In the genomic region with DNA sequence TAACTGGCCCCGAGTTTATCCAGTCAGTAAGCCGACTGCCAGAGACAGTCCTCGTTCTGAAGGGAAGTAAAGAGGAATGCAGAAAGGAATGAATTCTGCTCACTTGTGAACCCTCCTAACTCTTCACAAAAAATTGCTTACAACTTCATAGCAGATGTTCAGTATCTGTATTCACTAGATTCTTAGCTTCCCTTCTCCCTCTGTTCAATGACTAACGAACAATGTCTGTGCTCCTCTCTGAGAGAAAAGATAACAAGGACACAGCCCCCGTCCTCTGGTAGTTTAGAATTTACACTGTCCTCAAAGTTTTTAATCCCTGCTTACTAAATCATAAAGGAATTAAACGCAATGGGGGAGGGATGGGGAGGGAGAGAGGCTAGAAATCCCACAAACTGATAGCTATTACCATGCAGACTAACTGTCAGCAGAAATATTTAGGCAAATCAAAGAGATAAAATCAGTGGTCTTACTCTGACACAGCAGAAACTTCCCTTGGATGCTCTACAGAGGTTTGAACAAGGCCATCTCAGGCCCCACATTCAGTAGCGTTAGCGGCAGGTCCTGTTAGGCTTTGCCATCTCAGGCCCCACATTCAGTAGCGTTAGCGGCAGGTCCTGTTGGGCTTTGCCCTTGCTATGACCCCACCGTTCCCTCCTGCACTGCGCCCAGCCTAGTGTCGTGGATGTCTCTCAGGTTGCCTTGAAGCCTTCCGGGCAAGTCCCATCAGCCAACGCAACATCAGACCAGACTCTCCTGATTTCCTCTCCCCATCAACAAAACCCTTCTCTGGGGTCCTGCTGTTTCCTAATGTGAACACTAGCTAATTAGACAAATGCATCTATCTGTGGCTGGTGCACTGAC, we compare ENCODE assay signal across 16 cellular contexts. TPM values are rescaled to one million over a fixed set of nuclear protein-coding genes. Genes with fewer than 3 reads are reported as not detected.
DNase-seq lines count a peak whose midpoint lies in the region; ATAC-seq lines count a peak whose summit lies in the region.
"Had no signal": no experiment of that assay in that cellular context is flagged by ENCODE, and none has a peak within 500 bp of the region (broad histone marks: within the 10 kb centered on the region; RNA-seq: fewer than 3 reads in every experiment).

No MANE protein-coding gene starts in this region.

- H3K27me3 Mint-ChIP-seq in central memory CD8-positive, alpha-beta T cell = no peaks in the 10 kb centered on the region
- H3K27me3 Mint-ChIP-seq in naive thymus-derived CD4-positive, alpha-beta T cell = no peaks in the 10 kb centered on the region
- no peaks in the 10 kb centered on the region for H3K27me3 Mint-ChIP-seq in activated CD8-positive, alpha-beta T cell treated with anti-CD3 and anti-CD28 coated beads, Interleukin-2, amount 10 ng/mL, durations not matched to agents 7 days and 5 days (ENCODE audit: low read depth)
- H3K27me3 Mint-ChIP-seq: activated naive CD4-positive, alpha-beta T cell treated with anti-CD3 and anti-CD28 coated beads, Interleukin-2, amount 10 ng/mL, durations not matched to agents 7 days and 5 days; T-cell had no signal

- peaks cover 50% of the 10 kb centered on the region for H4K20me1 ChIP-seq in BLaER1

- no peaks in the 10 kb centered on the region for H3K9me3 ChIP-seq in BLaER1
- H3K9me3 ChIP-seq in naive thymus-derived CD4-positive, alpha-beta T cell (ENCODE audit: control insufficient read depth in 2 of 3, low read length in 3 of 3) = no peaks in the 10 kb centered on the region
- H3K9me3 ChIP-seq: esophagus squamous epithelium had no signal

- POLR2A ChIA-PET in naive thymus-derived CD4-positive, alpha-beta T cell (lab: Charles Lee) = interaction anchor here (1.0 to 1.2 kb wide), 2 partner anchors 8 to 25 kb away, joined by 4 to 5 read pairs; no protein-coding TSS in a partner anchor
- POLR2A ChIA-PET in activated CD8-positive, alpha-beta T cell treated with anti-CD3 and anti-CD28 coated beads, Interleukin-2, amount 10 ng/mL, durations not matched to agents 7 days and 5 days (lab: Charles Lee) = no interaction called here

- CTCF ChIA-PET in naive thymus-derived CD4-positive, alpha-beta T cell (lab: Charles Lee) = interaction anchor here (0.6 to 1.0 kb wide), 3 partner anchors 9 to 54 kb away, joined by 3 read pairs; no protein-coding TSS in a partner anchor
- CTCF ChIA-PET in activated CD8-positive, alpha-beta T cell treated with anti-CD3 and anti-CD28 coated beads, Interleukin-2, amount 10 ng/mL, durations not matched to agents 7 days and 5 days (lab: Charles Lee) = interaction anchor here (2.0 kb wide), 2 partner anchors 18 to 53 kb away, joined by 4 to 6 read pairs; no protein-coding TSS in a partner anchor

- peak overlapping the region; percentile 14 for H3K27ac Mint-ChIP-seq in central memory CD8-positive, alpha-beta T cell (ENCODE audit: low read depth)
- H3K27ac Mint-ChIP-seq in naive thymus-derived CD4-positive, alpha-beta T cell = peak overlapping the region in 1 of 9 donors; percentile 17
- no peak overlapping the region for H3K27ac Mint-ChIP-seq in activated CD8-positive, alpha-beta T cell treated with anti-CD3 and anti-CD28 coated beads, Interleukin-2, amount 10 ng/mL, durations not matched to agents 7 days and 5 days

- H3K4me3 ChIP-seq in BLaER1 = no peak overlapping the region
- H3K4me3 ChIP-seq in naive thymus-derived CD4-positive, alpha-beta T cell (ENCODE audit: low read length) = no peak overlapping the region
- H3K4me3 ChIP-seq: esophagus squamous epithelium had no signal

- H3K4me2 ChIP-seq in BLaER1 = no peak overlapping the region

- no peaks in the 10 kb centered on the region for H3K27me3 ChIP-seq in BLaER1
- no peaks in the 10 kb centered on the region for H3K27me3 ChIP-seq in naive thymus-derived CD4-positive, alpha-beta T cell (ENCODE audit: control insufficient read depth in 2 of 2, insufficient read depth in 2 of 2, low read length in 2 of 2)
- H3K27me3 ChIP-seq: esophagus squamous epithelium had no signal

- H3K36me3 Mint-ChIP-seq in central memory CD8-positive, alpha-beta T cell (ENCODE audit: insufficient read depth) = peaks cover 26% of the 10 kb centered on the region
- H3K36me3 Mint-ChIP-seq in naive thymus-derived CD4-positive, alpha-beta T cell = peaks cover 0 to 51% (median 12%) of the 10 kb centered on the region in 5 donors
- peaks cover 32% of the 10 kb centered on the region for H3K36me3 Mint-ChIP-seq in activated CD8-positive, alpha-beta T cell treated with anti-CD3 and anti-CD28 coated beads, Interleukin-2, amount 10 ng/mL, durations not matched to agents 7 days and 5 days (ENCODE audit: low read depth)

- no peak overlapping the region for H3K4me3 Mint-ChIP-seq in central memory CD8-positive, alpha-beta T cell
- no peak overlapping the region for H3K4me3 Mint-ChIP-seq in naive thymus-derived CD4-positive, alpha-beta T cell
- H3K4me3 Mint-ChIP-seq in activated CD8-positive, alpha-beta T cell treated with anti-CD3 and anti-CD28 coated beads, Interleukin-2, amount 10 ng/mL, durations not matched to agents 7 days and 5 days = no peak overlapping the region
- H3K4me3 Mint-ChIP-seq: activated naive CD4-positive, alpha-beta T cell treated with anti-CD3 and anti-CD28 coated beads, Interleukin-2, amount 10 ng/mL, durations not matched to agents 7 days and 5 days; T-cell had no signal

- H3K36me3 ChIP-seq in BLaER1 = peaks cover 64% of the 10 kb centered on the region
- H3K36me3 ChIP-seq in naive thymus-derived CD4-positive, alpha-beta T cell (ENCODE audit: control insufficient read depth in 2 of 3, insufficient read depth in 3 of 3, low read length in 3 of 3) = peaks cover 0 to 30% (median 3%) of the 10 kb centered on the region in 3 experiments

- H3K9ac ChIP-seq in BLaER1 = no peak overlapping the region

- H3K4me1 Mint-ChIP-seq in central memory CD8-positive, alpha-beta T cell = peaks cover 6% of the 10 kb centered on the region
- H3K4me1 Mint-ChIP-seq in naive thymus-derived CD4-positive, alpha-beta T cell = peaks cover 0 to 8% (median under 1%) of the 10 kb centered on the region in 7 donors
- no peaks in the 10 kb centered on the region for H3K4me1 Mint-ChIP-seq in activated CD8-positive, alpha-beta T cell treated with anti-CD3 and anti-CD28 coated beads, Interleukin-2, amount 10 ng/mL, durations not matched to agents 7 days and 5 days (ENCODE audit: low read depth)
- H3K4me1 Mint-ChIP-seq: T-cell had no signal

- no peaks in the 10 kb centered on the region for H3K9me3 Mint-ChIP-seq in central memory CD8-positive, alpha-beta T cell
- peaks cover 0 to 1% (median 0%) of the 10 kb centered on the region in 11 donors for H3K9me3 Mint-ChIP-seq in naive thymus-derived CD4-positive, alpha-beta T cell
- H3K9me3 Mint-ChIP-seq in activated CD8-positive, alpha-beta T cell treated with anti-CD3 and anti-CD28 coated beads, Interleukin-2, amount 10 ng/mL, durations not matched to agents 7 days and 5 days (ENCODE audit: insufficient read depth) = no peaks in the 10 kb centered on the region
- H3K9me3 Mint-ChIP-seq: activated naive CD4-positive, alpha-beta T cell treated with anti-CD3 and anti-CD28 coated beads, Interleukin-2, amount 10 ng/mL, durations not matched to agents 7 days and 5 days; T-cell had no signal

- H3K27ac ChIP-seq in BLaER1 = 0 out of 2 replicates have a peak overlapping the region, but pooled peaks have one; percentile 6
- H3K27ac ChIP-seq in naive thymus-derived CD4-positive, alpha-beta T cell (ENCODE audit: low read depth, low read length) = no peak overlapping the region

- H3K4me1 ChIP-seq in BLaER1 = peaks cover 38% of the 10 kb centered on the region
- no peaks in the 10 kb centered on the region for H3K4me1 ChIP-seq in naive thymus-derived CD4-positive, alpha-beta T cell (ENCODE audit: control insufficient read depth in 2 of 2, insufficient read depth in 2 of 2, low read length in 2 of 2)

- DNase-seq in NCI-H526 (lab: John Stamatoyannopoulos, UW) (peak; percentile 56 to 63), NCI-H1436 treated with DMSO at 0.1 percent for 48 hours (lab: John Stamatoyannopoulos, UW) (no peak)
- DNase-seq in central memory CD8-positive, alpha-beta T cell (ENCODE audit: low spot score in 2 of 2) = no peak
- DNase-seq in naive thymus-derived CD4-positive, alpha-beta T cell = no peak
- no peak for DNase-seq in activated CD4-positive, alpha-beta T cell treated with anti-CD3 and anti-CD28 coated beads for 1 hour
- DNase-seq in activated CD8-positive, alpha-beta T cell treated with anti-CD3 and anti-CD28 coated beads, Interleukin-2, amount 10 ng/mL, durations not matched to agents 7 days and 5 days = no peak
- DNase-seq: activated naive CD4-positive, alpha-beta T cell treated with anti-CD3 and anti-CD28 coated beads, Interleukin-2, amount 10 ng/mL, durations not matched to agents 7 days and 5 days; esophagus squamous epithelium; hypothalamus; NCI-H2081 treated with DMSO at 0.1 percent for 48 hours; NCI-H774; substantia nigra; T-cell had no signal

- intact Hi-C loops in naive thymus-derived CD4-positive, alpha-beta T cell (cut with micrococcal nuclease) = no loop called here

- no peak for ATAC-seq in central memory CD8-positive, alpha-beta T cell (replicated peaks; ENCODE audit: extremely low read depth, poor library complexity, severe bottlenecking)
- ATAC-seq in naive thymus-derived CD4-positive, alpha-beta T cell = peak; percentile 46
- ATAC-seq in GM18873 (IDR thresholded peaks at IDR 0.05; ENCODE audit: low FRiP score, unreplicated experiment) = no peak
- ATAC-seq in activated CD8-positive, alpha-beta T cell treated with anti-CD3 and anti-CD28 coated beads, Interleukin-2, amount 10 ng/mL, durations not matched to agents 7 days and 5 days = no peak
- ATAC-seq: left lobe of liver, T-cell had no signal

RNA-seq across cellular contexts. Expression of a gene that starts 23.4 kb away (rescaled TPM):
- total RNA-seq in naive thymus-derived CD4-positive, alpha-beta T cell = 10 to 100 TPM in 4 of 5 experiments, 1 to 10 TPM in 1; 9.8 to 53.3 (median 14.2) TPM
- 1 to 10 TPM; 1.3 to 4.3 TPM for polyA plus RNA-seq in naive thymus-derived CD4-positive, alpha-beta T cell
- total RNA-seq in activated CD8-positive, alpha-beta T cell treated with anti-CD3 and anti-CD28 coated beads, Interleukin-2, amount 10 ng/mL, durations not matched to agents 7 days and 5 days = 10 to 100 TPM; 37.5 to 39.9 TPM

RNA-seq across cellular contexts. Expression of a gene that starts 49.1 kb away (rescaled TPM):
- total RNA-seq in naive thymus-derived CD4-positive, alpha-beta T cell = 1 to 10 TPM in 4 of 5 experiments, under 1 TPM in 1; 0.96 to 8.1 (median 6.9) TPM
- polyA plus RNA-seq in naive thymus-derived CD4-positive, alpha-beta T cell = 10 to 100 TPM in 1 of 2 donors, 1 to 10 TPM in 1; 5.0 to 10.7 TPM
- 1 to 10 TPM; 4.6 to 5.6 TPM for total RNA-seq in activated CD8-positive, alpha-beta T cell treated with anti-CD3 and anti-CD28 coated beads, Interleukin-2, amount 10 ng/mL, durations not matched to agents 7 days and 5 days

RNA-seq across cellular contexts. Expression of a gene that starts 49.2 kb away (rescaled TPM):
- total RNA-seq in naive thymus-derived CD4-positive, alpha-beta T cell = 10 to 100 TPM; 13.7 to 58.5 (median 17.3) TPM
- polyA plus RNA-seq in naive thymus-derived CD4-positive, alpha-beta T cell = 10 to 100 TPM; 22.6 to 35.9 TPM
- 10 to 100 TPM; 41.5 to 42.1 TPM for total RNA-seq in activated CD8-positive, alpha-beta T cell treated with anti-CD3 and anti-CD28 coated beads, Interleukin-2, amount 10 ng/mL, durations not matched to agents 7 days and 5 days

Comparison
In these comparisons a context has a peak if more than half of its experiments do, and no peak if none do; other contexts are left out.
1. DNase-seq: peak in NCI-H526 (2 of 2); none in central memory CD8-positive, alpha-beta T cell (0 of 2), naive thymus-derived CD4-positive, alpha-beta T cell (0 of 9), NCI-H1436 treated with DMSO at 0.1 percent for 48 hours (single experiment), activated CD4-positive, alpha-beta T cell treated with anti-CD3 and anti-CD28 coated beads for 1 hour (single experiment) and activated CD8-positive, alpha-beta T cell treated with anti-CD3 and anti-CD28 coated beads, Interleukin-2, amount 10 ng/mL, durations not matched to agents 7 days and 5 days (single experiment).